ENCODE assay signal across 8 cellular contexts in genomic region chr15:59104912-59105732, GRCh38. TPM values are rescaled to one million over a fixed set of nuclear protein-coding genes. Genes with fewer than 3 reads are reported as not detected.
DNase-seq lines count a peak whose midpoint lies in the region; ATAC-seq and TF ChIP-seq lines count a peak whose summit lies in the region.

CCNB2 (plus strand) TSS chr15:59105146; CDS start chr15:59105269, 123 bp downstream.

- H3K27ac ChIP-seq in left lung = peak within 1 kb of the TSS; percentile 54 to 80

- TF ChIP-seq CTCF in left lung (IDR thresholded peaks at IDR 0.05) = no peak

- peak; percentile 98 for DNase-seq in CD1c-positive myeloid dendritic cell (ENCODE audit: extremely low spot score)
- DNase-seq in NCI-H748 treated with DMSO at 0.1 percent for 48 hours (lab: John Stamatoyannopoulos, UW) = peak; percentile 79
- peak; percentile 79 for DNase-seq in activated CD4-positive, alpha-beta T cell treated with anti-CD3 and anti-CD28 coated beads, Interleukin-2, amount 50 U/mL, for 1 hour
- DNase-seq in dermis blood vessel endothelial cell = peak; percentile 96
- peak; percentile 88 to 91 for DNase-seq in left lung
- peak; percentile 70 to 72 for DNase-seq in stimulated activated CD4-positive, alpha-beta T cell treated with anti-CD3 and anti-CD28 coated beads, Interleukin-2, amount 100 ng/mL, for 48 hours

- peak; percentile 97 for ATAC-seq in GM19397 (IDR thresholded peaks at IDR 0.05; ENCODE audit: unreplicated experiment)
- peak; percentile 98 for ATAC-seq in HG03565 (IDR thresholded peaks at IDR 0.05; ENCODE audit: unreplicated experiment)
- peak; percentile 100 for ATAC-seq in left lung

- peak within 1 kb of the TSS; percentile 78 to 86 for H3K4me3 ChIP-seq in left lung

- intact Hi-C loops in left lung (cut with DNase I) = no loop called here

- no peaks in the 10 kb centered on the region for H3K9me3 ChIP-seq in left lung

- H3K4me1 ChIP-seq in left lung = peaks cover 0 to 13% of the 10 kb centered on the region in 2 donors

- no peaks in the 10 kb centered on the region for H3K27me3 ChIP-seq in left lung

- H3K36me3 ChIP-seq in left lung = peaks cover 0 to 6% of the 10 kb centered on the region in 2 donors

RNA-seq across cellular contexts. Expression of gene CCNB2, which starts in this region (rescaled TPM):
- total RNA-seq in dermis blood vessel endothelial cell = 13.6 and 61.3 TPM in 2 replicates
- 10 to 100 TPM in 1 of 2 donors, 1 to 10 TPM in 1; 3.3 to 11.0 TPM for total RNA-seq in left lung

Comparison
In these comparisons a context has a peak if more than half of its experiments do, and no peak if none do; other contexts are left out.
1. Peak in every context shown above with its lines: DNase-seq, ATAC-seq, H3K4me3 ChIP-seq and H3K27ac ChIP-seq.